ENCODE assay signal across 13 cellular contexts in genomic region chr1:25468037-25468436, GRCh38. TPM values are rescaled to one million over a fixed set of nuclear protein-coding genes. Genes with fewer than 3 reads are reported as not detected.
DNase-seq lines count a peak whose midpoint lies in the region; ATAC-seq, FAIRE-seq and TF ChIP-seq lines count a peak whose summit lies in the region.
"Had no signal": no experiment of that assay in that cellular context is flagged by ENCODE, and none has a peak within 500 bp of the region (broad histone marks: within the 10 kb centered on the region; RNA-seq: fewer than 3 reads in every experiment).

No MANE protein-coding gene starts in this region.

- in situ Hi-C loops in gastrocnemius medialis (cut with MboI; ENCODE audit: low sequenced_read_pairs in 4 of 4) (no loop called here), GM13977 (cut with MboI; ENCODE audit: low pct_unique_long_range_greater_than_20kb, low sequenced_read_pairs, unreplicated experiment) (no loop called here)

- H3K9me3 ChIP-seq in T-helper 17 cell (ENCODE audit: control insufficient read depth, low read length, poor library complexity, severe bottlenecking) (no peaks in the 10 kb centered on the region), gastrocnemius medialis (no peaks in the 10 kb centered on the region)
- H3K9me3 ChIP-seq: breast epithelium had no signal

- H3K36me3 ChIP-seq in gastrocnemius medialis: no peaks in the 10 kb centered on the region
- H3K36me3 ChIP-seq: breast epithelium had no signal

- CTCF ChIA-PET in activated CD8-positive, alpha-beta T cell treated with anti-CD3 and anti-CD28 coated beads for 36 hours (lab: Charles Lee): interaction anchor here (0.9 to 1.5 kb wide), 3 partner anchors 17 to 105 kb away, joined by 3 to 4 read pairs (median 4); no protein-coding TSS in a partner anchor
- CTCF ChIA-PET in activated CD8-positive, alpha-beta T cell treated with anti-CD3 and anti-CD28 coated beads, Interleukin-2, amount 10 ng/mL, durations not matched to agents 7 days and 5 days (lab: Charles Lee): interaction anchor here (1.1 to 2.2 kb wide), 3 partner anchors 8 to 19 kb away, joined by 3 to 9 read pairs (median 6); no protein-coding TSS in a partner anchor

- TF ChIP-seq CTCF in activated CD8-positive, alpha-beta T cell treated with anti-CD3 and anti-CD28 coated beads for 36 hours (IDR thresholded peaks at IDR 0.05): no peak
- TF ChIP-seq CTCF in foreskin fibroblast (IDR thresholded peaks at IDR 0.05; ENCODE audit: low read depth, low read length): no peak
- TF ChIP-seq CTCF in gastrocnemius medialis (IDR thresholded peaks at IDR 0.05 in 4 of 5, conservative IDR thresholded peaks at IDR 0.05 in 1 of 5): no peak
- TF ChIP-seq CTCF in D721Med (IDR thresholded peaks at IDR 0.05; ENCODE audit: insufficient read depth, missing control alignments): no peak
- no peak for TF ChIP-seq CTCF in GM13977 (IDR thresholded peaks at IDR 0.05; ENCODE audit: extremely low read depth, insufficient read depth, missing control alignments)

- H3K9me3 Mint-ChIP-seq in activated CD8-positive, alpha-beta T cell treated with anti-CD3 and anti-CD28 coated beads for 36 hours: no peaks in the 10 kb centered on the region
- H3K9me3 Mint-ChIP-seq in activated CD8-positive, alpha-beta T cell treated with anti-CD3 and anti-CD28 coated beads, Interleukin-2, amount 10 ng/mL, durations not matched to agents 7 days and 5 days (ENCODE audit: insufficient read depth): no peaks in the 10 kb centered on the region

- no peak for TF ChIP-seq POLR2A in gastrocnemius medialis (IDR thresholded peaks at IDR 0.05)

- H3K4me3 ChIP-seq in foreskin fibroblast (ENCODE audit: low read depth in 1 of 2, low read length in 2 of 2) (no peak overlapping the region), gastrocnemius medialis (no peak overlapping the region)
- H3K4me3 ChIP-seq: breast epithelium had no signal

- H3K27ac ChIP-seq in gastrocnemius medialis: peak overlapping the region; percentile 71 to 81 (median 73)
- H3K27ac ChIP-seq: breast epithelium had no signal

- H3K4me1 ChIP-seq in gastrocnemius medialis: peaks cover 68 to 72% of the 10 kb centered on the region in 2 donors
- H3K4me1 ChIP-seq: breast epithelium had no signal

- H3K27me3 ChIP-seq in gastrocnemius medialis: no peaks in the 10 kb centered on the region
- H3K27me3 ChIP-seq: breast epithelium had no signal

- DNase-seq in activated CD8-positive, alpha-beta T cell treated with anti-CD3 and anti-CD28 coated beads for 36 hours: no peak
- DNase-seq in activated CD8-positive, alpha-beta T cell treated with anti-CD3 and anti-CD28 coated beads, Interleukin-2, amount 10 ng/mL, durations not matched to agents 7 days and 5 days: no peak
- DNase-seq in T-helper 17 cell (no peak), foreskin fibroblast (peak; percentile 12 to 18), gastrocnemius medialis (no peak), D721Med (ENCODE audit: insufficient read length, low spot score) (no peak), GM13977 (ENCODE audit: low spot score) (no peak)
- DNase-seq: NCI-H2171, small intestine, T1000 had no signal

- peaks cover 9% of the 10 kb centered on the region for H3K36me3 Mint-ChIP-seq in activated CD8-positive, alpha-beta T cell treated with anti-CD3 and anti-CD28 coated beads for 36 hours (ENCODE audit: low read depth)
- peaks cover 23% of the 10 kb centered on the region for H3K36me3 Mint-ChIP-seq in activated CD8-positive, alpha-beta T cell treated with anti-CD3 and anti-CD28 coated beads, Interleukin-2, amount 10 ng/mL, durations not matched to agents 7 days and 5 days (ENCODE audit: low read depth)
- H3K36me3 Mint-ChIP-seq in T-helper 17 cell (ENCODE audit: low read depth): peaks cover 4% of the 10 kb centered on the region

- no peak for FAIRE-seq in D721Med (lab: Jason Lieb, UNC)
- FAIRE-seq: small intestine had no signal

- ATAC-seq in activated CD8-positive, alpha-beta T cell treated with anti-CD3 and anti-CD28 coated beads for 36 hours: no peak
- no peak for ATAC-seq in activated CD8-positive, alpha-beta T cell treated with anti-CD3 and anti-CD28 coated beads, Interleukin-2, amount 10 ng/mL, durations not matched to agents 7 days and 5 days
- ATAC-seq in T-helper 17 cell (no peak), gastrocnemius medialis (peak; percentile 87 to 88), GM19455 (IDR thresholded peaks at IDR 0.05; ENCODE audit: unreplicated experiment) (no peak)
- ATAC-seq: Panc1 had no signal

- intact Hi-C loops in activated CD8-positive, alpha-beta T cell treated with anti-CD3 and anti-CD28 coated beads for 36 hours (cut with micrococcal nuclease): no loop called here
- intact Hi-C loops in gastrocnemius medialis (cut with DNase I; ENCODE audit: low total_unique reads): no loop called here

- POLR2A ChIA-PET in activated CD8-positive, alpha-beta T cell treated with anti-CD3 and anti-CD28 coated beads for 36 hours (lab: Charles Lee): no interaction called here
- POLR2A ChIA-PET in activated CD8-positive, alpha-beta T cell treated with anti-CD3 and anti-CD28 coated beads, Interleukin-2, amount 10 ng/mL, durations not matched to agents 7 days and 5 days (lab: Charles Lee): no interaction called here

- peaks cover 38% of the 10 kb centered on the region for H3K4me1 Mint-ChIP-seq in activated CD8-positive, alpha-beta T cell treated with anti-CD3 and anti-CD28 coated beads for 36 hours (ENCODE audit: low read depth)
- H3K4me1 Mint-ChIP-seq in activated CD8-positive, alpha-beta T cell treated with anti-CD3 and anti-CD28 coated beads, Interleukin-2, amount 10 ng/mL, durations not matched to agents 7 days and 5 days (ENCODE audit: low read depth): peaks cover 33% of the 10 kb centered on the region
- H3K4me1 Mint-ChIP-seq in T-helper 17 cell: peaks cover 20% of the 10 kb centered on the region

- H3K27me3 Mint-ChIP-seq in activated CD8-positive, alpha-beta T cell treated with anti-CD3 and anti-CD28 coated beads for 36 hours: no peaks in the 10 kb centered on the region
- no peaks in the 10 kb centered on the region for H3K27me3 Mint-ChIP-seq in activated CD8-positive, alpha-beta T cell treated with anti-CD3 and anti-CD28 coated beads, Interleukin-2, amount 10 ng/mL, durations not matched to agents 7 days and 5 days (ENCODE audit: low read depth)
- H3K27me3 Mint-ChIP-seq in T-helper 17 cell: no peaks in the 10 kb centered on the region

- no peak overlapping the region for H3K4me3 Mint-ChIP-seq in activated CD8-positive, alpha-beta T cell treated with anti-CD3 and anti-CD28 coated beads for 36 hours
- H3K4me3 Mint-ChIP-seq in activated CD8-positive, alpha-beta T cell treated with anti-CD3 and anti-CD28 coated beads, Interleukin-2, amount 10 ng/mL, durations not matched to agents 7 days and 5 days: no peak overlapping the region
- H3K4me3 Mint-ChIP-seq in T-helper 17 cell: no peak overlapping the region

- H3K27ac Mint-ChIP-seq in activated CD8-positive, alpha-beta T cell treated with anti-CD3 and anti-CD28 coated beads for 36 hours: peak overlapping the region; percentile 16
- no peak overlapping the region for H3K27ac Mint-ChIP-seq in activated CD8-positive, alpha-beta T cell treated with anti-CD3 and anti-CD28 coated beads, Interleukin-2, amount 10 ng/mL, durations not matched to agents 7 days and 5 days
- H3K27ac Mint-ChIP-seq in T-helper 17 cell: peak overlapping the region; percentile 9

RNA-seq across cellular contexts. Expression of gene MACO1, which starts 37.3 kb away (rescaled TPM):
- 10 to 100 TPM; 17.1 to 18.0 TPM for total RNA-seq in activated CD8-positive, alpha-beta T cell treated with anti-CD3 and anti-CD28 coated beads for 36 hours
- 10 to 100 TPM; 16.4 to 17.2 TPM for total RNA-seq in activated CD8-positive, alpha-beta T cell treated with anti-CD3 and anti-CD28 coated beads, Interleukin-2, amount 10 ng/mL, durations not matched to agents 7 days and 5 days
- total RNA-seq in T-helper 17 cell (10 to 100 TPM; 16.3 to 21.6 TPM), gastrocnemius medialis (10 to 100 TPM; 38.8 to 74.6 (median 44.8) TPM)

RNA-seq across cellular contexts. Expression of gene RHCE, which starts 47.4 kb away (rescaled TPM):
- under 1 TPM; 0.50 to 0.56 TPM for total RNA-seq in activated CD8-positive, alpha-beta T cell treated with anti-CD3 and anti-CD28 coated beads for 36 hours
- total RNA-seq in activated CD8-positive, alpha-beta T cell treated with anti-CD3 and anti-CD28 coated beads, Interleukin-2, amount 10 ng/mL, durations not matched to agents 7 days and 5 days: under 1 TPM in 1 of 2 experiments, not detected in 1; 0.13 TPM
- total RNA-seq in T-helper 17 cell: not detected
- total RNA-seq in gastrocnemius medialis: 1 to 10 TPM in 2 of 4 donors, not detected in 2; 1.0 to 2.4 TPM

Comparison
In these comparisons a context has a peak if more than half of its experiments do, and no peak if none do; other contexts are left out.
1. ATAC-seq: peak in gastrocnemius medialis (2 of 2); none in activated CD8-positive, alpha-beta T cell treated with anti-CD3 and anti-CD28 coated beads for 36 hours (single experiment), activated CD8-positive, alpha-beta T cell treated with anti-CD3 and anti-CD28 coated beads, Interleukin-2, amount 10 ng/mL, durations not matched to agents 7 days and 5 days (single experiment), T-helper 17 cell (single experiment) and GM19455 (single experiment).
2. DNase-seq: peak in foreskin fibroblast (2 of 2); none in activated CD8-positive, alpha-beta T cell treated with anti-CD3 and anti-CD28 coated beads for 36 hours (single experiment), activated CD8-positive, alpha-beta T cell treated with anti-CD3 and anti-CD28 coated beads, Interleukin-2, amount 10 ng/mL, durations not matched to agents 7 days and 5 days (single experiment), T-helper 17 cell (0 of 3), gastrocnemius medialis (0 of 2), D721Med (single experiment) and GM13977 (single experiment).